ENCODE assay signal across 8 cellular contexts in the genomic region with DNA sequence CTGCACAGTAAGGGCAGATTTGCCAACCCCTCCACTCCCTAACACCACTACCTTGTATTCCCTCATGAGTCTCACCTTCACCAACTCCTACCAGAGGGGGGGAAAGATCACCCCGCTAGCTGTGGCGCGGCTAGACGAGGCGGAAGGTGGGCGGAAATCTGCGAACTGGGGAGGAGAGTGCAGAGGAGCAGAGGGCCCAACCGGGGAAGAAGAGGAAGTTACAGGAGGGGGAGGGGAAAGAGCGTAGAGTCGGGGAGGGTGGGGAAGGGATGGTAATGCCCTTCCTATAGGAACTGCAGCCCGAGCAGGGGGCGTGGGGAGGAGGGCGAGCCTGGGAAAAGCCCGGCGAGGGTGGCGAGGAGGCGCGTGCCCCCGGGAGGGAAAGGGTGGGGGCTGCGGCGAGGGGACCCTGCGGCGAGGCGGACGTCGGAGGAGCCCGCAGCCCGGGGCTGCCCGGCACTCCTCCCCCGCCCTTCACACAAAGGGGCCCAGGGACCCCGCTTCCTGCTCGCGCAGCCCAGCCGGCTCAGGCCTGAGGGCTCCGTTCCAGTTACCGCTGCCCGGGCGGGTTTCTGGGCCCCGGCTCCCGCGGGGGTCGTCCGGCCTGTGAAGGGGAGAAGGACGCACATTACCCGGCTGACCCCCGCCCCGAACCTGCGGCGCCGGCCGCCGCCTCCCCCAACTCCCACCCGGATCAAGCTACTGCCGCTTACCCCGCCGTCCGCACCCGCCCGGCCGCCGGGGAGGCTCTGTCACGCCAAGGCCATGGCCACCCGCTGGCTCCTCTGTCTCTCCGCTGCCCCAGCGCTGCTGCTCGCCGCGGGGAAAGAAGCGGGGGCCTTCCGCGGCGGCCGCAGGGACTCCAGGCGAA.
DNase-seq lines count a peak whose midpoint lies in the region; ATAC-seq and TF ChIP-seq lines count a peak whose summit lies in the region.

No MANE protein-coding gene starts in this region.

- H3K27ac ChIP-seq in OCI-LY1 (ENCODE audit: low read depth, low read length, poor library complexity, severe bottlenecking) (peak overlapping the region; percentile 81), muscle layer of colon (ENCODE audit: low read depth, low read length) (peak overlapping the region; percentile 82)

- peaks cover 9% of the 10 kb centered on the region; the same call in 1 of the 2 replicates for H3K79me2 ChIP-seq in OCI-LY1 (ENCODE audit: insufficient read depth, low read length)

- peaks cover 18% of the 10 kb centered on the region for H3K36me3 ChIP-seq in OCI-LY1 (ENCODE audit: insufficient read depth, low read length)
- peaks cover 5% of the 10 kb centered on the region for H3K36me3 ChIP-seq in muscle layer of colon (ENCODE audit: insufficient read depth, low read length)

- peak; percentile 71 for ATAC-seq in GM21528 (IDR thresholded peaks at IDR 0.05; ENCODE audit: low FRiP score, unreplicated experiment)

- no peaks in the 10 kb centered on the region for H3F3A ChIP-seq in OCI-LY1 (ENCODE audit: insufficient read depth, low read length)

- no peaks in the 10 kb centered on the region for H3K9me2 ChIP-seq in OCI-LY1 (ENCODE audit: low read depth, low read length)

- peak overlapping the region; percentile 95 for H3K4me3 ChIP-seq in OCI-LY1 (ENCODE audit: low read depth, low read length, poor library complexity, severe bottlenecking)
- H3K4me3 ChIP-seq in muscle layer of colon (ENCODE audit: low read depth in 1 of 2, low read length in 2 of 2) = peak overlapping the region; percentile 51 to 59

- H2AFZ ChIP-seq in OCI-LY1 (ENCODE audit: low read length) = no peak overlapping the region

- H3K9me3 ChIP-seq in OCI-LY1 (ENCODE audit: low read length) (no peaks in the 10 kb centered on the region), muscle layer of colon (ENCODE audit: low read length) (no peaks in the 10 kb centered on the region)

- peak; percentile 78 for DNase-seq in D341Med (ENCODE audit: low spot score)
- peak; percentile 87 for DNase-seq in HuH-7 (ENCODE audit: low spot score)
- peak; percentile 61 for DNase-seq in activated T-cell treated with anti-CD3 and anti-CD28 coated beads for 24 hours (ENCODE audit: low read depth)
- peak; percentile 80 to 81 for DNase-seq in erythroblast (lab: John Stamatoyannopoulos, UW)
- peak; percentile 50 for DNase-seq in stimulated activated CD8-positive, alpha-beta memory T cell treated with anti-CD3 and anti-CD28 coated beads, Interleukin-7, amount 100 ng/mL, for 24 hours (ENCODE audit: low read depth)

- no peaks in the 10 kb centered on the region for H4K20me1 ChIP-seq in OCI-LY1 (ENCODE audit: insufficient read depth, low read length)

- no peak for TF ChIP-seq CTCF in OCI-LY1 (IDR thresholded peaks at IDR 0.05; ENCODE audit: low read length)

- peak overlapping the region; percentile 88 for H3K4me2 ChIP-seq in OCI-LY1 (ENCODE audit: low read length)

- no peak for TF ChIP-seq POLR2A in erythroblast (IDR thresholded peaks at IDR 0.05; ENCODE audit: low read length)

- H3K27me3 ChIP-seq in OCI-LY1 (ENCODE audit: insufficient read depth, low read length) = no peaks in the 10 kb centered on the region
- no peaks in the 10 kb centered on the region for H3K27me3 ChIP-seq in muscle layer of colon (ENCODE audit: control insufficient read depth in 1 of 2, insufficient read depth in 2 of 2, low read length in 2 of 2)

- H3K9ac ChIP-seq in OCI-LY1 (ENCODE audit: low read length) = peak overlapping the region; percentile 91
- H3K9ac ChIP-seq in muscle layer of colon (ENCODE audit: low read length) = peak overlapping the region; percentile 38

- H3K4me1 ChIP-seq in OCI-LY1 (ENCODE audit: insufficient read depth, low read length, severe bottlenecking) (peaks cover 30% of the 10 kb centered on the region), muscle layer of colon (ENCODE audit: insufficient read depth, low read length) (peaks cover 16% of the 10 kb centered on the region)

Comparison
In these comparisons a context has a peak if more than half of its experiments do, and no peak if none do; other contexts are left out.
1. Peak in every context shown above with its lines: DNase-seq, ATAC-seq, H3K4me3 ChIP-seq and H3K27ac ChIP-seq.